Comparison of ENCODE assay signal across 8 cellular contexts in genomic region chr12:131454418-131455217, GRCh38.
A peak's percentile ranks its signal among the peaks of the same experiment; 100 is the strongest.
DNase-seq lines count a peak whose midpoint lies in the region; ATAC-seq and TF ChIP-seq lines count a peak whose summit lies in the region.

No MANE protein-coding gene starts in this region.

- no peak overlapping the region for H3K4me2 ChIP-seq in parathyroid adenoma (ENCODE audit: low read length)

- no peaks in the 10 kb centered on the region for H3K27me3 ChIP-seq in parathyroid adenoma (ENCODE audit: control insufficient read depth, insufficient read depth, low read length)

- no peaks in the 10 kb centered on the region for H3K36me3 ChIP-seq in parathyroid adenoma (ENCODE audit: control insufficient read depth, insufficient read depth, low read length)

- H3K4me3 ChIP-seq in GM12864 (ENCODE audit: low read depth, low read length) (no peak overlapping the region), parathyroid adenoma (ENCODE audit: low read depth, low read length) (no peak overlapping the region)

- TF ChIP-seq CTCF in GM12864 (IDR thresholded peaks at IDR 0.05; ENCODE audit: low read depth, low read length, missing control alignments) (peak; percentile 96), parathyroid adenoma (IDR thresholded peaks at IDR 0.05) (peak; percentile 18)

- DNase-seq in GM12864 (ENCODE audit: low read depth) (peak; percentile 37), SHP77 (lab: John Stamatoyannopoulos, UW) (peak; percentile 70 to 72), erythroblast (lab: John Stamatoyannopoulos, UW) (peak; percentile 20 to 38), superior temporal gyrus (ENCODE audit: extremely low spot score) (no peak), NCI-H2081 treated with DMSO at 0.1 percent for 48 hours (lab: John Stamatoyannopoulos, UW) (no peak)

- no peak overlapping the region for H3K27ac ChIP-seq in parathyroid adenoma

- H3K4me1 ChIP-seq in parathyroid adenoma = no peaks in the 10 kb centered on the region

- no peak overlapping the region for H2AFZ ChIP-seq in parathyroid adenoma

- no peak for TF ChIP-seq POLR2A in erythroblast (IDR thresholded peaks at IDR 0.05; ENCODE audit: low read length)

- ATAC-seq in GM21367 (IDR thresholded peaks at IDR 0.05; ENCODE audit: unreplicated experiment) (peak; percentile 90), HG03565 (IDR thresholded peaks at IDR 0.05; ENCODE audit: unreplicated experiment) (peak; percentile 96)

- no peak overlapping the region for H3K9ac ChIP-seq in parathyroid adenoma

- no peaks in the 10 kb centered on the region for H3K79me2 ChIP-seq in parathyroid adenoma

- no peaks in the 10 kb centered on the region for H3K9me3 ChIP-seq in parathyroid adenoma (ENCODE audit: control insufficient read depth, low read length)

Comparison
In these comparisons a context has a peak if more than half of its experiments do, and no peak if none do; other contexts are left out.
1. DNase-seq: peak in GM12864 (single experiment), SHP77 (2 of 2) and erythroblast (2 of 2); none in superior temporal gyrus (single experiment) and NCI-H2081 treated with DMSO at 0.1 percent for 48 hours (single experiment).